ENCODE assay signal across 8 cellular contexts in the genomic region with DNA sequence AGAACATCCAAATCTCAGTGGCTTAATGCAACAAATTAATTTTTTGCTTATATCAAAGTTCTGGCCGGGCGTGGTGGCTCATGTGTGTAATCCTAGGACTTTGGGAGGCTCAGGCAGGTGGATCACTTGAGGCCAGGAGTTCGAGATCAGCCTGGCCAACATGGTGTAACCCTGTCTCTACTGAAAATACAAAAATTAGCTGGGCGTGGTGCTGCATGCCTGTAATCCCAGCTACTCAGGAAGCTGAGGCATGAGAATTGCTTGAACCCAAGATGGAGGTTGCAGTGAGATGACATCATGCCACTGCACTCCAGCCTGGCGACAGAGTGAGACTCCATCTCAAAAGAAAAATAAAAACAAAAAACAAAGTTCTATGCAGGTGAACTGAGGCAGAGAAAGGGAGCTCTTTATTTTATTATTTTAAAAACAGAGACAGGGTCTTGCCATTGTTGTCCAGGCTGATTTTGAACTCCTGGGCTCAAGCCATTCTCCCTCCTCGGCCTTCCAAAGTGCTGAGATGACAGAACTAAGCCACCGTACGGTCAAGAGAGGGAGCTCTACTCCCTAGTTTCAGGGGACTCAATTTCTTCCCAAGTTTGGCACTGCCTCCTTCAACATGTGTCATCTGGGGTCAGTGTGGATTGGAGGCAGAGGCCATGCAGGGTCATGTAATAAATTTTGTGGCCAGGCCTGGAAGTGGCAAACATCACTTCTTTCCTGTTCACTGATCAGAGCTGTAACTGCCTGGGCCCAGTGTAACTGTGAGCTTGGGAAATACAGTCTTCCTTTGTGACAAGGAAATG. TPM values are rescaled to one million over a fixed set of nuclear protein-coding genes. Genes with fewer than 3 reads are reported as not detected.
A peak's percentile ranks its signal among the peaks of the same experiment; 100 is the strongest.
DNase-seq lines count a peak whose midpoint lies in the region; ATAC-seq and TF ChIP-seq lines count a peak whose summit lies in the region.

No MANE protein-coding gene starts in this region.

- TF ChIP-seq CTCF in KMS-11 (conservative IDR thresholded peaks at IDR 0.05; ENCODE audit: low read depth, low read length): no peak

- H3K9me3 Mint-ChIP-seq in T-helper 1 cell treated with Interleukin-12 subunit alpha and Interleukin-12 subunit beta and Interleukin-4 antibody, amounts not matched to agents 30 μg/mL and 1 μg/mL, for 36 hours: no peaks in the 10 kb centered on the region
- no peaks in the 10 kb centered on the region for H3K9me3 Mint-ChIP-seq in activated naive CD8-positive, alpha-beta T cell treated with anti-CD3 and anti-CD28 coated beads for 36 hours
- no peaks in the 10 kb centered on the region for H3K9me3 Mint-ChIP-seq in stimulated activated memory B cell treated with anti-CD40 and anti-IgM and Interleukin-4, amounts not matched to agents 10 μg/mL and 1 μg/mL and 100 μg/mL, for 72 hours

- no peaks in the 10 kb centered on the region for H3K36me3 ChIP-seq in KMS-11 (ENCODE audit: insufficient read depth)

- H3K27me3 ChIP-seq in KMS-11 (ENCODE audit: insufficient read depth, low read depth): no peaks in the 10 kb centered on the region

- peaks cover 13% of the 10 kb centered on the region for H3K36me3 Mint-ChIP-seq in T-helper 1 cell treated with Interleukin-12 subunit alpha and Interleukin-12 subunit beta and Interleukin-4 antibody, amounts not matched to agents 30 μg/mL and 1 μg/mL, for 36 hours (ENCODE audit: low read depth)
- H3K36me3 Mint-ChIP-seq in activated naive CD8-positive, alpha-beta T cell treated with anti-CD3 and anti-CD28 coated beads for 36 hours: peaks cover 22% of the 10 kb centered on the region
- peaks cover 25% of the 10 kb centered on the region for H3K36me3 Mint-ChIP-seq in stimulated activated memory B cell treated with anti-CD40 and anti-IgM and Interleukin-4, amounts not matched to agents 10 μg/mL and 1 μg/mL and 100 μg/mL, for 72 hours

- H3K27ac Mint-ChIP-seq in T-helper 1 cell treated with Interleukin-12 subunit alpha and Interleukin-12 subunit beta and Interleukin-4 antibody, amounts not matched to agents 30 μg/mL and 1 μg/mL, for 36 hours: peak overlapping the region; percentile 56
- H3K27ac Mint-ChIP-seq in activated naive CD8-positive, alpha-beta T cell treated with anti-CD3 and anti-CD28 coated beads for 36 hours: peak overlapping the region; percentile 26
- H3K27ac Mint-ChIP-seq in stimulated activated memory B cell treated with anti-CD40 and anti-IgM and Interleukin-4, amounts not matched to agents 10 μg/mL and 1 μg/mL and 100 μg/mL, for 72 hours: peak overlapping the region; percentile 89

- no peak overlapping the region for H3K27ac ChIP-seq in KMS-11

- no peaks in the 10 kb centered on the region for H4K20me1 ChIP-seq in KMS-11 (ENCODE audit: insufficient read depth)

- H3K4me1 Mint-ChIP-seq in T-helper 1 cell treated with Interleukin-12 subunit alpha and Interleukin-12 subunit beta and Interleukin-4 antibody, amounts not matched to agents 30 μg/mL and 1 μg/mL, for 36 hours (ENCODE audit: low read depth): peaks cover 23% of the 10 kb centered on the region
- H3K4me1 Mint-ChIP-seq in activated naive CD8-positive, alpha-beta T cell treated with anti-CD3 and anti-CD28 coated beads for 36 hours: peaks cover 27% of the 10 kb centered on the region
- peaks cover 52% of the 10 kb centered on the region for H3K4me1 Mint-ChIP-seq in stimulated activated memory B cell treated with anti-CD40 and anti-IgM and Interleukin-4, amounts not matched to agents 10 μg/mL and 1 μg/mL and 100 μg/mL, for 72 hours

- H3K4me3 Mint-ChIP-seq in T-helper 1 cell treated with Interleukin-12 subunit alpha and Interleukin-12 subunit beta and Interleukin-4 antibody, amounts not matched to agents 30 μg/mL and 1 μg/mL, for 36 hours: peak overlapping the region; percentile 86
- peak overlapping the region; percentile 89 for H3K4me3 Mint-ChIP-seq in activated naive CD8-positive, alpha-beta T cell treated with anti-CD3 and anti-CD28 coated beads for 36 hours
- peak overlapping the region; percentile 31 for H3K4me3 Mint-ChIP-seq in stimulated activated memory B cell treated with anti-CD40 and anti-IgM and Interleukin-4, amounts not matched to agents 10 μg/mL and 1 μg/mL and 100 μg/mL, for 72 hours

- H3K79me2 ChIP-seq in KMS-11 (ENCODE audit: insufficient read depth, low read depth): no peaks in the 10 kb centered on the region

- H2AFZ ChIP-seq in KMS-11 (ENCODE audit: low read depth): no peak overlapping the region

- H3K9ac ChIP-seq in KMS-11: no peak overlapping the region

- peak overlapping the region; percentile 10; the same call in 1 of the 2 replicates for H3K4me2 ChIP-seq in KMS-11

- no peaks in the 10 kb centered on the region for H3K27me3 Mint-ChIP-seq in T-helper 1 cell treated with Interleukin-12 subunit alpha and Interleukin-12 subunit beta and Interleukin-4 antibody, amounts not matched to agents 30 μg/mL and 1 μg/mL, for 36 hours (ENCODE audit: low read depth)
- H3K27me3 Mint-ChIP-seq in activated naive CD8-positive, alpha-beta T cell treated with anti-CD3 and anti-CD28 coated beads for 36 hours: no peaks in the 10 kb centered on the region
- no peaks in the 10 kb centered on the region for H3K27me3 Mint-ChIP-seq in stimulated activated memory B cell treated with anti-CD40 and anti-IgM and Interleukin-4, amounts not matched to agents 10 μg/mL and 1 μg/mL and 100 μg/mL, for 72 hours

- H3K4me3 ChIP-seq in KMS-11 (IDR thresholded peaks at IDR 0.05; ENCODE audit: insufficient read depth, low read depth, low read length): no peak overlapping the region

- H3K4me1 ChIP-seq in KMS-11 (ENCODE audit: low read depth, poor library complexity, severe bottlenecking): peaks cover 28% of the 10 kb centered on the region

- DNase-seq in T-helper 1 cell (no peak), hippocampal formation (lab: John Stamatoyannopoulos, UW) (peak; percentile 35 to 80), ureter (ENCODE audit: low spot score) (no peak)
- no peak for DNase-seq in activated naive CD8-positive, alpha-beta T cell treated with anti-CD3 and anti-CD28 coated beads for 36 hours

- no peak for ATAC-seq in stimulated activated memory B cell treated with anti-CD40 and anti-IgM and Interleukin-4, amounts not matched to agents 10 μg/mL and 1 μg/mL and 100 μg/mL, for 72 hours
- no peak for ATAC-seq in HG02678 (IDR thresholded peaks at IDR 0.05; ENCODE audit: unreplicated experiment)

RNA-seq across cellular contexts. Expression of gene ADCK2, which starts 2.4 kb away (rescaled TPM):
- 10 to 100 TPM; 23.3 to 23.9 TPM for total RNA-seq in activated naive CD8-positive, alpha-beta T cell treated with anti-CD3 and anti-CD28 coated beads for 36 hours
- total RNA-seq in ureter: 28.9 TPM

RNA-seq across cellular contexts. Expression of gene NDUFB2, which starts 21.4 kb away (rescaled TPM):
- total RNA-seq in activated naive CD8-positive, alpha-beta T cell treated with anti-CD3 and anti-CD28 coated beads for 36 hours: 100 to 1,000 TPM; 175 to 196 TPM
- 180 TPM for total RNA-seq in ureter

RNA-seq across cellular contexts. Expression of gene DENND2A, which starts 34.5 kb away (rescaled TPM):
- total RNA-seq in activated naive CD8-positive, alpha-beta T cell treated with anti-CD3 and anti-CD28 coated beads for 36 hours: not detected
- total RNA-seq in ureter: 14.9 TPM

Comparison
In these comparisons a context has a peak if more than half of its experiments do, and no peak if none do; other contexts are left out.
1. H3K27ac Mint-ChIP-seq: peak in every context shown above with its lines; median percentile 89 in stimulated activated memory B cell treated with anti-CD40 and anti-IgM and Interleukin-4, amounts not matched to agents 10 μg/mL and 1 μg/mL and 100 μg/mL, for 72 hours; 56 in T-helper 1 cell treated with Interleukin-12 subunit alpha and Interleukin-12 subunit beta and Interleukin-4 antibody, amounts not matched to agents 30 μg/mL and 1 μg/mL, for 36 hours; 26 in activated naive CD8-positive, alpha-beta T cell treated with anti-CD3 and anti-CD28 coated beads for 36 hours.
2. H3K4me3 Mint-ChIP-seq: peak in every context shown above with its lines; median percentile 89 in activated naive CD8-positive, alpha-beta T cell treated with anti-CD3 and anti-CD28 coated beads for 36 hours; 86 in T-helper 1 cell treated with Interleukin-12 subunit alpha and Interleukin-12 subunit beta and Interleukin-4 antibody, amounts not matched to agents 30 μg/mL and 1 μg/mL, for 36 hours; 31 in stimulated activated memory B cell treated with anti-CD40 and anti-IgM and Interleukin-4, amounts not matched to agents 10 μg/mL and 1 μg/mL and 100 μg/mL, for 72 hours.
3. DNase-seq: peak in hippocampal formation (2 of 2); none in T-helper 1 cell (0 of 5), activated naive CD8-positive, alpha-beta T cell treated with anti-CD3 and anti-CD28 coated beads for 36 hours (single experiment) and ureter (single experiment).
4. RNA of gene DENND2A, which starts 34.5 kb away (total RNA-seq): 14.9 TPM in ureter (single experiment); not detected in activated naive CD8-positive, alpha-beta T cell treated with anti-CD3 and anti-CD28 coated beads for 36 hours; every median in the first group is over 10 times any median in the second.